ENCODE assay signal across 23 cellular contexts in genomic region chr9:99189186-99189585, GRCh38.
"Had no signal": no experiment of that assay in that cellular context is flagged by ENCODE, and none has a peak within 500 bp of the region (broad histone marks: within the 10 kb centered on the region; RNA-seq: fewer than 3 reads in every experiment).

No MANE protein-coding gene starts in this region.

- H3K27ac ChIP-seq: RWPE1 had no signal

- H3K27me3 ChIP-seq: MG63 had no signal

- ATAC-seq: HepG2, Panc1 had no signal

- H3K4me3 ChIP-seq: MG63 had no signal

- DNase-seq: Karpas-422, KG1, MG63, NCI-H1092, NCI-H1105 treated with DMSO at 0.1 percent for 48 hours, NCI-H1417 treated with DMSO at 0.1 percent for 48 hours, NCI-H146, NCI-H1694 treated with DMSO at 0.1 percent for 48 hours, NCI-H1930, NCI-H2081, NCI-H2107, NCI-H226, NCI-H446, NCI-H510A, NCI-H524 treated with DMSO at 0.1 percent for 48 hours, NCI-H69, NCI-H774, PC-3, SHP77, SK-N-SH had no signal

- H3K9ac ChIP-seq: SK-N-SH had no signal

- H3K4me2 ChIP-seq: SK-N-SH had no signal
